18 cellular contexts compared by ENCODE assay signal in genomic region chr6:91664327-91664959, GRCh38.
DNase-seq lines count a peak whose midpoint lies in the region; ATAC-seq, FAIRE-seq and TF ChIP-seq lines count a peak whose summit lies in the region.
"Had no signal": no experiment of that assay in that cellular context is flagged by ENCODE, and none has a peak within 500 bp of the region (broad histone marks: within the 10 kb centered on the region; RNA-seq: fewer than 3 reads in every experiment).

No MANE protein-coding gene starts in this region.

- TF ChIP-seq EP300 in esophagus muscularis mucosa (IDR thresholded peaks at IDR 0.05): no peak

- intact Hi-C loops in esophagus muscularis mucosa (cut with DNase I): no loop called here
- intact Hi-C loops in pancreas (cut with DNase I): no loop called here

- 90% methylated on average over 2 of the region's 2 CpGs for WGBS in esophagus muscularis mucosa
- 52 to 80% methylated on average over 2 of the region's 2 CpGs for WGBS in pancreas, 2 donors

- H3K4me3 ChIP-seq in esophagus muscularis mucosa (no peak overlapping the region), pancreas (no peak overlapping the region)
- H3K4me3 ChIP-seq: A549 had no signal

- H3K4me1 ChIP-seq in esophagus muscularis mucosa: peaks cover 0 to 4% (median 0%) of the 10 kb centered on the region in 4 donors
- no peaks in the 10 kb centered on the region for H3K4me1 ChIP-seq in pancreas
- H3K4me1 ChIP-seq: A549 had no signal

- in situ Hi-C loops in Caki2 (cut with HindIII; ENCODE audit: low pct_unique_long_range_greater_than_20kb, low sequenced_read_pairs): no loop called here

- ATAC-seq in GM19328 (IDR thresholded peaks at IDR 0.05; ENCODE audit: unreplicated experiment): peak; percentile 63
- ATAC-seq in HG02759 (IDR thresholded peaks at IDR 0.05; ENCODE audit: unreplicated experiment): peak; percentile 46
- no peak for ATAC-seq in pancreas
- no peak for ATAC-seq in HG03521 (IDR thresholded peaks at IDR 0.05; ENCODE audit: unreplicated experiment)
- ATAC-seq: A549; activated CD8-positive, alpha-beta T cell treated with anti-CD3 and anti-CD28 coated beads for 36 hours; right cardiac atrium; stimulated activated memory B cell treated with anti-CD40 and anti-IgM and Interleukin-4, amounts not matched to agents 10 μg/mL and 1 μg/mL and 100 μg/mL, for 72 hours had no signal

- no peak overlapping the region for H3K27ac ChIP-seq in esophagus muscularis mucosa (replicated peaks in 1 of 4)
- H3K27ac ChIP-seq in pancreas: no peak overlapping the region
- H3K27ac ChIP-seq: A549 had no signal

- H3K36me3 ChIP-seq in esophagus muscularis mucosa (no peaks in the 10 kb centered on the region), pancreas (no peaks in the 10 kb centered on the region)

- no peak for FAIRE-seq in pancreas (lab: Jason Lieb, UNC)
- FAIRE-seq: A549, H1 had no signal

- TF ChIP-seq POLR2A in esophagus muscularis mucosa (IDR thresholded peaks at IDR 0.05; ENCODE audit: low read depth): no peak

- DNase-seq in Caki2 (ENCODE audit: low read depth) (peak; percentile 1), HT-29 (ENCODE audit: low spot score) (peak; percentile 27), GDM1 (lab: John Stamatoyannopoulos, UW) (no peak), esophagus muscularis mucosa (ENCODE audit: extremely low spot score) (no peak), pancreas (no peak)
- DNase-seq: activated CD8-positive, alpha-beta T cell treated with anti-CD3 and anti-CD28 coated beads for 36 hours; CD4-positive, alpha-beta T cell; cerebellar nuclear complex; NCI-H1092 treated with DMSO at 0.1 percent for 48 hours; NCI-H2227 treated with DMSO at 0.1 percent for 48 hours; right cardiac atrium; stimulated activated CD4-positive, alpha-beta T cell treated with anti-CD3 and anti-CD28 coated beads, Interleukin-4, amount 100 ng/mL, for 24 hours had no signal

- H3K9me3 ChIP-seq in esophagus muscularis mucosa (no peaks in the 10 kb centered on the region), pancreas (no peaks in the 10 kb centered on the region)
- H3K9me3 ChIP-seq: A549 had no signal

- H3K27me3 ChIP-seq in esophagus muscularis mucosa (no peaks in the 10 kb centered on the region), pancreas (no peaks in the 10 kb centered on the region)

- TF ChIP-seq CTCF in esophagus muscularis mucosa (IDR thresholded peaks at IDR 0.05) (no peak), pancreas (IDR thresholded peaks at IDR 0.05) (no peak)

Comparison
In these comparisons a context has a peak if more than half of its experiments do, and no peak if none do; other contexts are left out.
1. DNase-seq: peak in Caki2 (single experiment) and HT-29 (single experiment); none in GDM1 (single experiment), esophagus muscularis mucosa (single experiment) and pancreas (0 of 6).
2. ATAC-seq: peak in GM19328 (single experiment) and HG02759 (single experiment); none in pancreas (0 of 4) and HG03521 (single experiment).